In genomic region chr18:711693-712400, GRCh38 we compare ENCODE assay signal across 8 cellular contexts. TPM values are rescaled to one million over a fixed set of nuclear protein-coding genes. Genes with fewer than 3 reads are reported as not detected.
DNase-seq lines count a peak whose midpoint lies in the region; ATAC-seq, FAIRE-seq and TF ChIP-seq lines count a peak whose summit lies in the region.

No MANE protein-coding gene starts in this region.

- no peak for FAIRE-seq in D721Med (lab: Jason Lieb, UNC)

- peak; percentile 60 for ATAC-seq in GM21360 (IDR thresholded peaks at IDR 0.05; ENCODE audit: unreplicated experiment)

- H3K9me3 ChIP-seq in neutrophil: no peaks in the 10 kb centered on the region

- H3K36me3 ChIP-seq in neutrophil: no peaks in the 10 kb centered on the region

- H3K27ac ChIP-seq in neutrophil (no peak overlapping the region), substantia nigra (ENCODE audit: low read depth, low read length, poor library complexity, severe bottlenecking) (peak overlapping the region; percentile 78)

- peak; percentile 43 for DNase-seq in D721Med (ENCODE audit: insufficient read length, low spot score)
- DNase-seq in HT-29 (ENCODE audit: low spot score): peak; percentile 85
- DNase-seq in RPMI8226: peak; percentile 90
- DNase-seq in activated effector memory CD4-positive, alpha-beta T cell treated with anti-CD3 and anti-CD28 coated beads, Interleukin-2, amount 50 U/mL, for 16 hours: peak; percentile 88
- DNase-seq in foreskin melanocyte: peak; percentile 74
- peak in 46 of 49 donors; percentile 15 to 80 (median 52) for DNase-seq in substantia nigra (lab: John Stamatoyannopoulos, UW)

- TF ChIP-seq CTCF in D721Med (IDR thresholded peaks at IDR 0.05; ENCODE audit: insufficient read depth, missing control alignments) (no peak), neutrophil (IDR thresholded peaks at IDR 0.05) (no peak)

- peaks cover 52% of the 10 kb centered on the region for H3K27me3 ChIP-seq in neutrophil

- H3K4me3 ChIP-seq in neutrophil (ENCODE audit: low read depth in 1 of 2, low read length in 1 of 2): peak overlapping the region; percentile 54 to 60

- H3K4me1 ChIP-seq in neutrophil (ENCODE audit: control insufficient read depth in 1 of 2, insufficient read depth in 1 of 2, low read depth in 1 of 2, low read length in 1 of 2): peaks cover 9 to 15% of the 10 kb centered on the region in 2 experiments

RNA-seq across cellular contexts. Expression of gene ENOSF1, which starts 0.6 kb away (rescaled TPM):
- 75.1 and 85.1 TPM in 2 replicates for total RNA-seq in HT-29 (2014; rRNA removed; shearing (Covaris generic))

RNA-seq across cellular contexts. Expression of gene TYMS, which starts 54.4 kb away (rescaled TPM):
- 49.2 and 56.4 TPM in 2 replicates for total RNA-seq in HT-29 (2014; rRNA removed; shearing (Covaris generic))
